In genomic region chrX:14712096-14712495, GRCh38 we compare ENCODE assay signal across 1 cellular context.
TF ChIP-seq lines count a peak whose summit lies in the region.

No MANE protein-coding gene starts in this region.

TF ChIP-seq in SK-N-SH treated with all-trans-retinoic acid at 6 μM for 48 hours, 23 proteins besides CTCF, POLR2A, EP300 and RAD21 (continued from another document):
- TF ChIP-seq ZC3H10 (CRISPR knock-in tag; IDR thresholded peaks at IDR 0.05) (no peak), ZNF565 (CRISPR knock-in tag; conservative IDR thresholded peaks at IDR 0.05; ENCODE audit: low read depth) (no peak)
- TF ChIP-seq, protein P1, sequence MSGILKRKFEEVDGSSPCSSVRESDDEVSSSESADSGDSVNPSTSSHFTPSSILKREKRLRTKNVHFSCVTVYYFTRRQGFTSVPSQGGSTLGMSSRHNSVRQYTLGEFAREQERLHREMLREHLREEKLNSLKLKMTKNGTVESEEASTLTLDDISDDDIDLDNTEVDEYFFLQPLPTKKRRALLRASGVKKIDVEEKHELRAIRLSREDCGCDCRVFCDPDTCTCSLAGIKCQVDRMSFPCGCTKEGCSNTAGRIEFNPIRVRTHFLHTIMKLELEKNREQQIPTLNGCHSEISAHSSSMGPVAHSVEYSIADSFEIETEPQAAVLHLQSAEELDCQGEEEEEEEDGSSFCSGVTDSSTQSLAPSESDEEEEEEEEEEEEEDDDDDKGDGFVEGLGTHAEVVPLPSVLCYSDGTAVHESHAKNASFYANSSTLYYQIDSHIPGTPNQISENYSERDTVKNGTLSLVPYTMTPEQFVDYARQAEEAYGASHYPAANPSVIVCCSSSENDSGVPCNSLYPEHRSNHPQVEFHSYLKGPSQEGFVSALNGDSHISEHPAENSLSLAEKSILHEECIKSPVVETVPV (CRISPR knock-in tag; IDR thresholded peaks at IDR 0.05): no peak
